In genomic region chr9:38024036-38024681, GRCh38 we compare ENCODE assay signal across 10 cellular contexts. TPM values are rescaled to one million over a fixed set of nuclear protein-coding genes. Genes with fewer than 3 reads are reported as not detected.
DNase-seq lines count a peak whose midpoint lies in the region; ATAC-seq and TF ChIP-seq lines count a peak whose summit lies in the region.
"Had no signal": no experiment of that assay in that cellular context is flagged by ENCODE, and none has a peak within 500 bp of the region (broad histone marks: within the 10 kb centered on the region; RNA-seq: fewer than 3 reads in every experiment).

No MANE protein-coding gene starts in this region.

- no peaks in the 10 kb centered on the region for H3K9me3 Mint-ChIP-seq in CD14-positive monocyte
- H3K9me3 Mint-ChIP-seq: naive B cell; T-helper 1 cell treated with Interleukin-12 subunit alpha and Interleukin-12 subunit beta and Interleukin-4 antibody, amounts not matched to agents 30 μg/mL and 1 μg/mL, for 36 hours had no signal

- H3K27ac Mint-ChIP-seq in CD14-positive monocyte: peak overlapping the region in 3 of 7 donors; percentile 4 to 87 (median 62)
- H3K27ac Mint-ChIP-seq: T-helper 1 cell treated with Interleukin-12 subunit alpha and Interleukin-12 subunit beta and Interleukin-4 antibody, amounts not matched to agents 30 μg/mL and 1 μg/mL, for 36 hours had no signal

- in situ Hi-C loops in GM13976 (cut with MboI; ENCODE audit: low sequenced_read_pairs, unreplicated experiment): no loop called here

- H3K27me3 Mint-ChIP-seq in CD14-positive monocyte (ENCODE audit: low read depth in 3 of 3): peaks cover 0 to 6% (median 3%) of the 10 kb centered on the region in 3 donors

- peak; percentile 73 for DNase-seq in EL
- peak; percentile 11 for DNase-seq in OCI-M1 (lab: John Stamatoyannopoulos, UW)
- peak; percentile 67 for DNase-seq in fibroblast of pulmonary artery (ENCODE audit: low read depth)
- peak; percentile 92 for DNase-seq in posterior vena cava (ENCODE audit: low spot score)
- no peak for DNase-seq in GM13976 (ENCODE audit: low spot score)
- DNase-seq in CD14-positive monocyte (ENCODE audit: low spot score): no peak
- no peak for DNase-seq in NCI-H774 (lab: John Stamatoyannopoulos, UW)
- DNase-seq: naive B cell had no signal

- H3K4me1 Mint-ChIP-seq in CD14-positive monocyte: peaks cover 24% of the 10 kb centered on the region

- no peaks in the 10 kb centered on the region for H3K36me3 Mint-ChIP-seq in CD14-positive monocyte
- H3K36me3 Mint-ChIP-seq: naive B cell had no signal

- TF ChIP-seq CTCF in fibroblast of pulmonary artery (IDR thresholded peaks at IDR 0.05; ENCODE audit: low read length, missing control alignments): no peak
- TF ChIP-seq CTCF in GM13976 (IDR thresholded peaks at IDR 0.05; ENCODE audit: borderline replicate concordance, control extremely low read depth, extremely low read depth, insufficient read depth, missing control alignments): no peak
- TF ChIP-seq CTCF in CD14-positive monocyte (IDR thresholded peaks at IDR 0.05): no peak

- H3K4me3 ChIP-seq in fibroblast of pulmonary artery (replicated peaks; ENCODE audit: low read depth, low read length): no peak overlapping the region

- no peak for ATAC-seq in HG02763 (IDR thresholded peaks at IDR 0.05; ENCODE audit: unreplicated experiment)

- H3K4me3 Mint-ChIP-seq in CD14-positive monocyte: no peak overlapping the region
- H3K4me3 Mint-ChIP-seq: T-helper 1 cell treated with Interleukin-12 subunit alpha and Interleukin-12 subunit beta and Interleukin-4 antibody, amounts not matched to agents 30 μg/mL and 1 μg/mL, for 36 hours had no signal

- intact Hi-C loops in posterior vena cava (cut with DNase I) (loop anchor here in 1 of 2 donors (5.0 kb wide), 1 partner anchor 43 kb away; the partner anchor contains the start of gene SHB), CD14-positive monocyte (cut with micrococcal nuclease) (no loop called here)

RNA-seq across cellular contexts. Expression of gene SHB, which starts 44.9 kb away (rescaled TPM):
- 10 to 100 TPM; 18.7 to 23.0 TPM for total RNA-seq in posterior vena cava
- polyA plus RNA-seq in CD14-positive monocyte: under 1 TPM; 0.27 to 0.31 TPM

Comparison
In these comparisons a context has a peak if more than half of its experiments do, and no peak if none do; other contexts are left out.
1. DNase-seq: peak in EL (single experiment), OCI-M1 (single experiment), fibroblast of pulmonary artery (single experiment) and posterior vena cava (single experiment); none in GM13976 (single experiment), CD14-positive monocyte (single experiment) and NCI-H774 (single experiment).